ENCODE assay signal across 22 cellular contexts in the genomic region with DNA sequence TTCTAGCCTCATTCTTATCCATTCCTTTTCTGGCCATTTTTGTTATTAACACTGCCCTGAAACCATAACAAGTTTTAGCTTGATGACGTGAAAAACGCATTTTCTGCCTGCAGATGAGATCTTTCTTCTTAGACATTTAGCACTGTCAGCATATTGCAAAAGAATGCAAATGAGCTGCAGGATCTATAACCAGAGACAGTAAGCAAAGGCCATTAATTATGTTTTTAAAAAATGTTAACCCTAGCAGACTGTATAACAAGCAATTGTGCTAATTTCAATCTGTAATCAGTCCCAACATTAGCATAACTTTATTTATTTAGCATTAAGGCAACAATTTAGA.
DNase-seq lines count a peak whose midpoint lies in the region; ATAC-seq and TF ChIP-seq lines count a peak whose summit lies in the region.
"Had no signal": no experiment of that assay in that cellular context is flagged by ENCODE, and none has a peak within 500 bp of the region (broad histone marks: within the 10 kb centered on the region; RNA-seq: fewer than 3 reads in every experiment).

No MANE protein-coding gene starts in this region.

- intact Hi-C loops in left ventricle myocardium inferior (cut with micrococcal nuclease) = no loop called here
- intact Hi-C loops in activated CD4-positive, alpha-beta T cell treated with anti-CD3 and anti-CD28 coated beads for 36 hours (cut with DNase I, micrococcal nuclease) = no loop called here

- no peak overlapping the region for H3K4me3 ChIP-seq in cardiac muscle cell
- H3K4me3 ChIP-seq in left ventricle myocardium inferior = no peak overlapping the region
- H3K4me3 ChIP-seq in RWPE2 (ENCODE audit: severe bottlenecking) = no peak overlapping the region
- no peak overlapping the region for H3K4me3 ChIP-seq in iPS-18a (ENCODE audit: low read length)
- no peak overlapping the region for H3K4me3 ChIP-seq in right atrium auricular region
- H3K4me3 ChIP-seq: BLaER1, gastroesophageal sphincter, lower lobe of right lung, skin epidermis, upper lobe of left lung had no signal

- no peaks in the 10 kb centered on the region for H3K27me3 ChIP-seq in cardiac muscle cell
- no peaks in the 10 kb centered on the region for H3K27me3 ChIP-seq in left ventricle myocardium inferior (ENCODE audit: low read depth)
- H3K27me3 ChIP-seq in RWPE2 (ENCODE audit: insufficient read depth, poor library complexity, severe bottlenecking) = no peaks in the 10 kb centered on the region
- H3K27me3 ChIP-seq in iPS-18a (ENCODE audit: control insufficient read depth, insufficient read depth, low read length) = no peaks in the 10 kb centered on the region
- no peaks in the 10 kb centered on the region for H3K27me3 ChIP-seq in right atrium auricular region
- H3K27me3 ChIP-seq: BLaER1, brain microvascular endothelial cell, gastroesophageal sphincter, upper lobe of left lung had no signal

- no peaks in the 10 kb centered on the region for H3K4me1 Mint-ChIP-seq in activated CD4-positive, alpha-beta T cell treated with anti-CD3 and anti-CD28 coated beads for 36 hours

- peak overlapping the region; percentile 85 for H3K27ac ChIP-seq in cardiac muscle cell
- H3K27ac ChIP-seq in left ventricle myocardium inferior (replicated peaks) = no peak overlapping the region
- H3K27ac ChIP-seq in RWPE2 (ENCODE audit: poor library complexity, severe bottlenecking) = peak overlapping the region; percentile 36
- H3K27ac ChIP-seq in iPS-18a (ENCODE audit: low read length) = no peak overlapping the region
- H3K27ac ChIP-seq in right atrium auricular region = peak overlapping the region in 1 of 2 donors; percentile 29
- H3K27ac ChIP-seq: BLaER1, brain microvascular endothelial cell, gastroesophageal sphincter, lower lobe of right lung, skin epidermis, upper lobe of left lung had no signal

- no peaks in the 10 kb centered on the region for H3K9me3 Mint-ChIP-seq in activated CD4-positive, alpha-beta T cell treated with anti-CD3 and anti-CD28 coated beads for 36 hours (ENCODE audit: low read depth)
- H3K9me3 Mint-ChIP-seq: activated T-cell treated with anti-CD3 and anti-CD28 coated beads, Interleukin-2, amount 50 U/mL, for 24 hours; H9; T-helper 1 cell treated with Interleukin-12 subunit alpha and Interleukin-12 subunit beta and Interleukin-4 antibody, amounts not matched to agents 30 μg/mL and 1 μg/mL, for 36 hours had no signal

- POLR2A ChIA-PET in activated CD4-positive, alpha-beta T cell treated with anti-CD3 and anti-CD28 coated beads for 36 hours (lab: Charles Lee) = interaction anchor here (0.6 kb wide), 1 partner anchor 261 kb away, joined by 3 read pairs; no protein-coding TSS in a partner anchor

- no peaks in the 10 kb centered on the region for H3K27me3 Mint-ChIP-seq in activated CD4-positive, alpha-beta T cell treated with anti-CD3 and anti-CD28 coated beads for 36 hours
- H3K27me3 Mint-ChIP-seq: activated T-cell treated with anti-CD3 and anti-CD28 coated beads, Interleukin-2, amount 50 U/mL, for 24 hours; effector memory CD8-positive, alpha-beta T cell had no signal

- H3K9me3 ChIP-seq in cardiac muscle cell (ENCODE audit: low read depth) (no peaks in the 10 kb centered on the region), left ventricle myocardium inferior (replicated peaks) (no peaks in the 10 kb centered on the region), RWPE2 (ENCODE audit: severe bottlenecking) (no peaks in the 10 kb centered on the region), iPS-18a (ENCODE audit: control insufficient read depth, low read depth, low read length) (no peaks in the 10 kb centered on the region), right atrium auricular region (no peaks in the 10 kb centered on the region)
- H3K9me3 ChIP-seq: BLaER1, Caco-2, gastroesophageal sphincter, lower lobe of right lung, upper lobe of left lung had no signal

- H3K36me3 Mint-ChIP-seq in activated CD4-positive, alpha-beta T cell treated with anti-CD3 and anti-CD28 coated beads for 36 hours (ENCODE audit: low read depth) = no peaks in the 10 kb centered on the region

- H3K9ac ChIP-seq in iPS-18a (ENCODE audit: low read length) = peak overlapping the region; percentile 10
- H3K9ac ChIP-seq: BLaER1 had no signal

- H3K4me1 ChIP-seq in cardiac muscle cell (ENCODE audit: low read depth) (peaks cover 15% of the 10 kb centered on the region), left ventricle myocardium inferior (peaks cover 10% of the 10 kb centered on the region), RWPE2 (ENCODE audit: insufficient read depth, poor library complexity, severe bottlenecking) (peaks cover 5% of the 10 kb centered on the region), iPS-18a (ENCODE audit: control insufficient read depth, low read depth, low read length) (peaks cover 16% of the 10 kb centered on the region), right atrium auricular region (peaks cover 0 to 15% of the 10 kb centered on the region in 2 donors)
- H3K4me1 ChIP-seq: Caco-2, lower lobe of right lung had no signal

- H3K4me3 Mint-ChIP-seq in activated CD4-positive, alpha-beta T cell treated with anti-CD3 and anti-CD28 coated beads for 36 hours = no peak overlapping the region
- H3K4me3 Mint-ChIP-seq: activated T-cell treated with anti-CD3 and anti-CD28 coated beads, Interleukin-2, amount 50 U/mL, for 24 hours; effector memory CD8-positive, alpha-beta T cell; H9; T-helper 1 cell treated with Interleukin-12 subunit alpha and Interleukin-12 subunit beta and Interleukin-4 antibody, amounts not matched to agents 30 μg/mL and 1 μg/mL, for 36 hours had no signal

- no peaks in the 10 kb centered on the region for H3K36me3 ChIP-seq in cardiac muscle cell
- no peaks in the 10 kb centered on the region for H3K36me3 ChIP-seq in left ventricle myocardium inferior
- no peaks in the 10 kb centered on the region for H3K36me3 ChIP-seq in RWPE2 (ENCODE audit: low read depth)
- no peaks in the 10 kb centered on the region for H3K36me3 ChIP-seq in iPS-18a (ENCODE audit: control insufficient read depth, low read depth, low read length)
- H3K36me3 ChIP-seq in right atrium auricular region = no peaks in the 10 kb centered on the region
- H3K36me3 ChIP-seq: BLaER1, brain microvascular endothelial cell, gastroesophageal sphincter, lower lobe of right lung, upper lobe of left lung had no signal

- H3K27ac Mint-ChIP-seq in activated CD4-positive, alpha-beta T cell treated with anti-CD3 and anti-CD28 coated beads for 36 hours = no peak overlapping the region
- H3K27ac Mint-ChIP-seq: activated T-cell treated with anti-CD3 and anti-CD28 coated beads, Interleukin-2, amount 50 U/mL, for 24 hours; effector memory CD8-positive, alpha-beta T cell; H9; T-helper 1 cell treated with Interleukin-12 subunit alpha and Interleukin-12 subunit beta and Interleukin-4 antibody, amounts not matched to agents 30 μg/mL and 1 μg/mL, for 36 hours had no signal

- CTCF ChIA-PET in activated CD4-positive, alpha-beta T cell treated with anti-CD3 and anti-CD28 coated beads for 36 hours (lab: Charles Lee) = no interaction called here

- DNase-seq in cardiac muscle cell (ENCODE audit: low read depth in 1 of 2, low spot score in 1 of 2) (no peak), left ventricle myocardium inferior (no peak), RWPE2 (ENCODE audit: low spot score) (no peak), SW 1271 (lab: John Stamatoyannopoulos, UW) (no peak), dedifferentiated amniotic fluid mesenchymal stem cell (ENCODE audit: extremely low spot score) (no peak), right atrium auricular region (ENCODE audit: low spot score) (no peak)
- no peak for DNase-seq in activated CD4-positive, alpha-beta T cell treated with anti-CD3 and anti-CD28 coated beads for 36 hours
- DNase-seq: activated CD4-positive, alpha-beta T cell treated with anti-CD3 and anti-CD28 coated beads for 4 hours; activated gamma-delta T cell treated with Interleukin-2 at 50 U/mL for 16 hours; activated T-cell treated with anti-CD3 and anti-CD28 coated beads, Interleukin-2, amount 50 U/mL, for 24 hours; Caco-2; effector memory CD8-positive, alpha-beta T cell; stimulated activated CD4-positive, alpha-beta T cell treated with anti-CD3 and anti-CD28 coated beads, Interleukin-2, amount 100 ng/mL, for 24 hours had no signal

- peak; percentile 11; the same call in 1 of the 3 replicates for ATAC-seq in RWPE2 (ENCODE audit: low read depth)
- no peak for ATAC-seq in activated CD4-positive, alpha-beta T cell treated with anti-CD3 and anti-CD28 coated beads for 36 hours
- ATAC-seq: effector memory CD8-positive, alpha-beta T cell had no signal

- TF ChIP-seq CTCF in cardiac muscle cell (IDR thresholded peaks at IDR 0.05; ENCODE audit: low read depth, low read length) (no peak), left ventricle myocardium inferior (IDR thresholded peaks at IDR 0.05; ENCODE audit: borderline replicate concordance) (no peak), RWPE2 (IDR thresholded peaks at IDR 0.05; ENCODE audit: poor library complexity, severe bottlenecking) (no peak), right atrium auricular region (IDR thresholded peaks at IDR 0.05) (no peak)

Comparison
In these comparisons a context has a peak if more than half of its experiments do, and no peak if none do; other contexts are left out.
1. H3K27ac ChIP-seq: peak in cardiac muscle cell (single experiment) and RWPE2 (single experiment); none in left ventricle myocardium inferior (single experiment) and iPS-18a (single experiment).